ENCODE assay signal across 26 cellular contexts in genomic region chrX:131322646-131323045, GRCh38. TPM values are rescaled to one million over a fixed set of nuclear protein-coding genes. Genes with fewer than 3 reads are reported as not detected.
"Had no signal": no experiment of that assay in that cellular context is flagged by ENCODE, and none has a peak within 500 bp of the region (broad histone marks: within the 10 kb centered on the region; RNA-seq: fewer than 3 reads in every experiment).

No MANE protein-coding gene starts in this region.

- H3K27me3 ChIP-seq: ascending aorta, brain microvascular endothelial cell, cardiac muscle cell, Peyer's patch, SJSA1 had no signal

- ATAC-seq: activated CD8-positive, alpha-beta memory T cell treated with anti-CD3 and anti-CD28 coated beads, Interleukin-2, amount 10 ng/mL, durations not matched to agents 7 days and 5 days; activated CD8-positive, alpha-beta T cell treated with anti-CD3 and anti-CD28 coated beads, Interleukin-2, amount 10 ng/mL, durations not matched to agents 7 days and 5 days; activated naive CD4-positive, alpha-beta T cell treated with anti-CD3 and anti-CD28 coated beads, Interleukin-2, amount 50 U/mL, for 72 hours; activated naive CD8-positive, alpha-beta T cell treated with anti-CD3 and anti-CD28 coated beads, Interleukin-2, amount 50 U/mL, for 24 hours; activated T-cell treated with anti-CD3 and anti-CD28 coated beads, Interleukin-2, amount 50 U/mL, for 4 hours; T-helper 17 cell; WTC11 had no signal

- H3K27ac ChIP-seq: ascending aorta, brain microvascular endothelial cell, cardiac muscle cell, Peyer's patch, SJSA1 had no signal

- H3K27me3 Mint-ChIP-seq: activated CD8-positive, alpha-beta memory T cell treated with anti-CD3 and anti-CD28 coated beads, Interleukin-2, amount 10 ng/mL, durations not matched to agents 7 days and 5 days; activated naive CD8-positive, alpha-beta T cell treated with anti-CD3 and anti-CD28 coated beads, Interleukin-2, amount 50 U/mL, for 24 hours; T-helper 17 cell had no signal

- H3K4me1 Mint-ChIP-seq: activated CD8-positive, alpha-beta memory T cell treated with anti-CD3 and anti-CD28 coated beads, Interleukin-2, amount 10 ng/mL, durations not matched to agents 7 days and 5 days; activated naive CD8-positive, alpha-beta T cell treated with anti-CD3 and anti-CD28 coated beads, Interleukin-2, amount 50 U/mL, for 24 hours; T-helper 17 cell; WTC11 had no signal

- H3K4me3 Mint-ChIP-seq: activated CD8-positive, alpha-beta memory T cell treated with anti-CD3 and anti-CD28 coated beads, Interleukin-2, amount 10 ng/mL, durations not matched to agents 7 days and 5 days; activated CD8-positive, alpha-beta T cell treated with anti-CD3 and anti-CD28 coated beads, Interleukin-2, amount 10 ng/mL, durations not matched to agents 7 days and 5 days; activated naive CD8-positive, alpha-beta T cell treated with anti-CD3 and anti-CD28 coated beads, Interleukin-2, amount 50 U/mL, for 24 hours; activated T-cell treated with anti-CD3 and anti-CD28 coated beads, Interleukin-2, amount 50 U/mL, for 4 hours; T-helper 17 cell; WTC11 had no signal

- H3K9me3 Mint-ChIP-seq: activated naive CD4-positive, alpha-beta T cell treated with anti-CD3 and anti-CD28 coated beads, Interleukin-2, amount 50 U/mL, for 72 hours; activated naive CD8-positive, alpha-beta T cell treated with anti-CD3 and anti-CD28 coated beads, Interleukin-2, amount 50 U/mL, for 24 hours; activated T-cell treated with anti-CD3 and anti-CD28 coated beads, Interleukin-2, amount 50 U/mL, for 4 hours had no signal

- H3K27ac Mint-ChIP-seq: activated CD8-positive, alpha-beta memory T cell treated with anti-CD3 and anti-CD28 coated beads, Interleukin-2, amount 10 ng/mL, durations not matched to agents 7 days and 5 days; activated CD8-positive, alpha-beta T cell treated with anti-CD3 and anti-CD28 coated beads, Interleukin-2, amount 10 ng/mL, durations not matched to agents 7 days and 5 days; activated naive CD4-positive, alpha-beta T cell treated with anti-CD3 and anti-CD28 coated beads, Interleukin-2, amount 50 U/mL, for 72 hours; activated naive CD8-positive, alpha-beta T cell treated with anti-CD3 and anti-CD28 coated beads, Interleukin-2, amount 50 U/mL, for 24 hours; T-helper 17 cell; WTC11 had no signal

- H3K4me3 ChIP-seq: ascending aorta, cardiac muscle cell, Peyer's patch, SJSA1 had no signal

- H3K36me3 Mint-ChIP-seq: activated CD8-positive, alpha-beta memory T cell treated with anti-CD3 and anti-CD28 coated beads, Interleukin-2, amount 10 ng/mL, durations not matched to agents 7 days and 5 days; activated naive CD4-positive, alpha-beta T cell treated with anti-CD3 and anti-CD28 coated beads, Interleukin-2, amount 50 U/mL, for 72 hours had no signal

- H3K9me3 ChIP-seq: ascending aorta, Peyer's patch, SJSA1 had no signal

- H3K36me3 ChIP-seq: ascending aorta, brain microvascular endothelial cell, cardiac muscle cell, Peyer's patch, SJSA1 had no signal

- DNase-seq: activated CD4-positive, alpha-beta T cell treated with anti-CD3 and anti-CD28 coated beads for 48 hours; activated CD4-positive, alpha-beta T cell treated with anti-CD3 and anti-CD28 coated beads, Interleukin-2, amount 50 U/mL, for 4 hours; activated CD4-positive, CD25-positive, alpha-beta regulatory T cell treated with anti-CD3 and anti-CD28 coated beads, Interleukin-2, amount 50 U/mL, for 72 hours; activated CD8-positive, alpha-beta memory T cell treated with anti-CD3 and anti-CD28 coated beads, Interleukin-2, amount 10 ng/mL, durations not matched to agents 7 days and 5 days; activated CD8-positive, alpha-beta T cell treated with anti-CD3 and anti-CD28 coated beads, Interleukin-2, amount 10 ng/mL, durations not matched to agents 7 days and 5 days; activated effector memory CD4-positive, alpha-beta T cell treated with anti-CD3 and anti-CD28 coated beads, Interleukin-2, amount 50 U/mL, for 16 hours; activated naive CD4-positive, alpha-beta T cell treated with Interleukin-2 at 50 U/mL for 16 hours; activated naive CD8-positive, alpha-beta T cell treated with anti-CD3 and anti-CD28 coated beads, Interleukin-2, amount 50 U/mL, for 24 hours; activated T-cell treated with anti-CD3 and anti-CD28 coated beads, Interleukin-2, amount 50 U/mL, for 4 hours; amniotic stem cell; brain microvascular endothelial cell; MM.1S; NCI-H1105; NCI-H1436; NCI-H1694 treated with DMSO at 0.1 percent for 48 hours; NCI-H2081; NCI-H510A treated with DMSO at 0.1 percent for 48 hours; Peyer's patch; SHP77; T-helper 17 cell; T-helper 9 cell had no signal

- H3K4me1 ChIP-seq: ascending aorta, Peyer's patch, SJSA1 had no signal

RNA-seq across cellular contexts. Expression of gene IGSF1, which starts 33.5 kb away (rescaled TPM):
- total RNA-seq: activated CD8-positive, alpha-beta memory T cell treated with anti-CD3 and anti-CD28 coated beads, Interleukin-2, amount 10 ng/mL, durations not matched to agents 7 days and 5 days; activated CD8-positive, alpha-beta T cell treated with anti-CD3 and anti-CD28 coated beads, Interleukin-2, amount 10 ng/mL, durations not matched to agents 7 days and 5 days; activated naive CD4-positive, alpha-beta T cell treated with anti-CD3 and anti-CD28 coated beads, Interleukin-2, amount 50 U/mL, for 72 hours; activated T-cell treated with anti-CD3 and anti-CD28 coated beads, Interleukin-2, amount 50 U/mL, for 4 hours; Peyer's patch; SJSA1; T-helper 17 cell had no signal
